Comparison of ENCODE assay signal across 16 cellular contexts in genomic region chr6:3211681-3212080, GRCh38. TPM values are rescaled to one million over a fixed set of nuclear protein-coding genes. Genes with fewer than 3 reads are reported as not detected.
DNase-seq lines count a peak whose midpoint lies in the region; ATAC-seq and TF ChIP-seq lines count a peak whose summit lies in the region.
"Had no signal": no experiment of that assay in that cellular context is flagged by ENCODE, and none has a peak within 500 bp of the region (broad histone marks: within the 10 kb centered on the region; RNA-seq: fewer than 3 reads in every experiment).

No MANE protein-coding gene starts in this region.

- no peak overlapping the region for H2BK15ac ChIP-seq in mesendoderm (replicated peaks; ENCODE audit: low read depth)

- no peak overlapping the region for H3K4me2 ChIP-seq in mesendoderm (ENCODE audit: low read length)

- no peak overlapping the region for H2BK120ac ChIP-seq in mesendoderm (ENCODE audit: low read depth, low read length)

- no peaks in the 10 kb centered on the region for H3K79me1 ChIP-seq in mesendoderm (ENCODE audit: low read length)

- TF ChIP-seq CTCF in brain (conservative IDR thresholded peaks at IDR 0.05) (no peak), thoracic aorta (IDR thresholded peaks at IDR 0.05) (no peak)

- no peak overlapping the region for H3K23ac ChIP-seq in mesendoderm (ENCODE audit: low read length)

- no peak overlapping the region for H3K4me3 ChIP-seq in mesendoderm (ENCODE audit: low read length)
- no peak overlapping the region for H3K4me3 ChIP-seq in thoracic aorta
- H3K4me3 ChIP-seq: GM12878, right lobe of liver had no signal

- WGBS in mesendoderm (ENCODE audit: extremely low coverage, insufficient coverage, low lambda C conversion rate), result no CpG with 5 or more reads among the region's 5 CpGs

- ATAC-seq in thoracic aorta (ENCODE audit: insufficient number of reproducible peaks, low FRiP score, low read depth), result no peak
- no peak for ATAC-seq in HG03439 (IDR thresholded peaks at IDR 0.05; ENCODE audit: unreplicated experiment)
- ATAC-seq: GM12878 had no signal

- H3K18ac ChIP-seq in mesendoderm (ENCODE audit: low read length), result no peak overlapping the region

- H3K79me2 ChIP-seq in mesendoderm (ENCODE audit: control insufficient read depth, insufficient read depth, low read length), result no peaks in the 10 kb centered on the region

- no peak overlapping the region for H2AK5ac ChIP-seq in mesendoderm (ENCODE audit: low read length)

- H3K9me3 ChIP-seq in thoracic aorta, result no peaks in the 10 kb centered on the region
- H3K9me3 ChIP-seq: right lobe of liver had no signal

- no peak overlapping the region for H2BK5ac ChIP-seq in mesendoderm (ENCODE audit: low read length)

- H3K4me3 Mint-ChIP-seq in brain, result peak overlapping the region in 1 of 5 experiments; percentile 1
- no peak overlapping the region for H3K4me3 Mint-ChIP-seq in activated CD4-positive, alpha-beta T cell treated with anti-CD3 and anti-CD28 coated beads, Interleukin-2, amount 10 ng/mL, durations not matched to agents 24 days and 14 days
- H3K4me3 Mint-ChIP-seq: activated T-helper 1 cell treated with anti-CD3 and anti-CD28 coated beads, Interleukin-12 subunit alpha, Interleukin-12 subunit beta, Interleukin-2, Interleukin-4 antibody, amounts not matched to agents 30 ng/mL and 10 ng/mL and 1 ng/mL, durations not matched to agents 14 hours and 24 hours and 36 hours; type B pancreatic cell had no signal

- no peak overlapping the region for H4K5ac ChIP-seq in mesendoderm (ENCODE audit: low read length)

- H3K9me3 Mint-ChIP-seq in brain, result peaks cover 0 to 3% (median 0%) of the 10 kb centered on the region in 5 experiments
- H3K9me3 Mint-ChIP-seq in activated CD4-positive, alpha-beta T cell treated with anti-CD3 and anti-CD28 coated beads, Interleukin-2, amount 10 ng/mL, durations not matched to agents 24 days and 14 days, result peaks cover 3% of the 10 kb centered on the region

- H3K36me3 ChIP-seq in mesendoderm (ENCODE audit: control insufficient read depth, insufficient read depth, low read length), result no peaks in the 10 kb centered on the region
- H3K36me3 ChIP-seq in thoracic aorta, result no peaks in the 10 kb centered on the region
- H3K36me3 ChIP-seq: right lobe of liver had no signal

- H3K4me1 Mint-ChIP-seq in brain, result peaks cover 42% of the 10 kb centered on the region
- H3K4me1 Mint-ChIP-seq in activated CD4-positive, alpha-beta T cell treated with anti-CD3 and anti-CD28 coated beads, Interleukin-2, amount 10 ng/mL, durations not matched to agents 24 days and 14 days, result peaks cover 19% of the 10 kb centered on the region

- intact Hi-C loops in activated CD4-positive, alpha-beta T cell treated with anti-CD3 and anti-CD28 coated beads, Interleukin-2, amount 10 ng/mL, durations not matched to agents 24 days and 14 days (cut with micrococcal nuclease), result no loop called here

- H3K27me3 Mint-ChIP-seq in brain, result peaks cover 4% of the 10 kb centered on the region
- H3K27me3 Mint-ChIP-seq in activated CD4-positive, alpha-beta T cell treated with anti-CD3 and anti-CD28 coated beads, Interleukin-2, amount 10 ng/mL, durations not matched to agents 24 days and 14 days, result peaks cover 26% of the 10 kb centered on the region

- no peak overlapping the region for H3K27ac ChIP-seq in mesendoderm (ENCODE audit: low read depth, low read length)
- H3K27ac ChIP-seq in thoracic aorta, result peak overlapping the region; percentile 40 to 60
- H3K27ac ChIP-seq: 22Rv1, HL-60, right lobe of liver had no signal

- H3K9ac ChIP-seq in mesendoderm (ENCODE audit: low read length), result no peak overlapping the region

- H3K27me3 ChIP-seq in mesendoderm (ENCODE audit: insufficient read depth, low read length, poor library complexity) (no peaks in the 10 kb centered on the region), thoracic aorta (replicated peaks; ENCODE audit: insufficient read depth) (no peaks in the 10 kb centered on the region)
- H3K27me3 ChIP-seq: right lobe of liver had no signal

- H3K4me1 ChIP-seq in mesendoderm (ENCODE audit: control insufficient read depth, low read depth, low read length) (peaks cover 13% of the 10 kb centered on the region), thoracic aorta (ENCODE audit: control insufficient read depth in 1 of 2, low read depth in 2 of 2) (peaks cover 18 to 52% of the 10 kb centered on the region in 2 donors)
- H3K4me1 ChIP-seq: right lobe of liver had no signal

- no peaks in the 10 kb centered on the region for H3K36me3 Mint-ChIP-seq in brain
- H3K36me3 Mint-ChIP-seq in activated CD4-positive, alpha-beta T cell treated with anti-CD3 and anti-CD28 coated beads, Interleukin-2, amount 10 ng/mL, durations not matched to agents 24 days and 14 days (ENCODE audit: low read depth), result no peaks in the 10 kb centered on the region
- H3K36me3 Mint-ChIP-seq: type B pancreatic cell had no signal

- DNase-seq in DMS53 (lab: John Stamatoyannopoulos, UW), result peak; percentile 23
- no peak for DNase-seq in DMS53 treated with DMSO at 0.1 percent for 48 hours (lab: John Stamatoyannopoulos, UW; ENCODE audit: unreplicated experiment)
- DNase-seq in mesendoderm, result peak; percentile 67
- DNase-seq in thoracic aorta (ENCODE audit: low spot score), result no peak
- DNase-seq in activated CD4-positive, alpha-beta T cell treated with anti-CD3 and anti-CD28 coated beads, Interleukin-2, amount 10 ng/mL, durations not matched to agents 24 days and 14 days, result no peak
- DNase-seq in cerebellar nuclear complex (lab: John Stamatoyannopoulos, UW), result no peak
- DNase-seq: activated CD4-positive, CD25-positive, alpha-beta regulatory T cell treated with anti-CD3 and anti-CD28 coated beads, Interleukin-2, amount 50 U/mL, for 72 hours; NCI-H2107; right lobe of liver had no signal

- H3K4ac ChIP-seq in mesendoderm (ENCODE audit: low read depth, low read length), result no peak overlapping the region

- peak overlapping the region in 4 of 5 experiments; percentile 1 to 88 (median 80) for H3K27ac Mint-ChIP-seq in brain
- H3K27ac Mint-ChIP-seq in activated CD4-positive, alpha-beta T cell treated with anti-CD3 and anti-CD28 coated beads, Interleukin-2, amount 10 ng/mL, durations not matched to agents 24 days and 14 days, result no peak overlapping the region
- H3K27ac Mint-ChIP-seq: activated T-helper 1 cell treated with anti-CD3 and anti-CD28 coated beads, Interleukin-12 subunit alpha, Interleukin-12 subunit beta, Interleukin-2, Interleukin-4 antibody, amounts not matched to agents 30 ng/mL and 10 ng/mL and 1 ng/mL, durations not matched to agents 14 hours and 24 hours and 36 hours; type B pancreatic cell had no signal

- no peak overlapping the region for H3K56ac ChIP-seq in mesendoderm (ENCODE audit: low read length)

- H4K8ac ChIP-seq in mesendoderm (ENCODE audit: low read depth, low read length), result no peak overlapping the region

RNA-seq across cellular contexts. Expression of gene TUBB2B, which starts 15.8 kb away (rescaled TPM):
- 1,989 TPM for polyA plus RNA-seq in brain (ENCODE audit: insufficient read depth, low read depth, low replicate concordance)
- 1,328 TPM for polyA plus RNA-seq in mesendoderm (2013, experiment 1 of 2)
- polyA plus RNA-seq in mesendoderm (2013, experiment 2 of 2), result 1,392 TPM
- 1 to 10 TPM; 1.8 to 3.2 TPM for total RNA-seq in thoracic aorta
- total RNA-seq in activated CD4-positive, alpha-beta T cell treated with anti-CD3 and anti-CD28 coated beads, Interleukin-2, amount 10 ng/mL, durations not matched to agents 24 days and 14 days, result 0.12 TPM in 1 of 2 replicates, not detected in the other

RNA-seq across cellular contexts. Expression of gene PSMG4, which starts 47.1 kb away (rescaled TPM):
- 20.5 TPM for polyA plus RNA-seq in brain (ENCODE audit: insufficient read depth, low read depth, low replicate concordance)
- polyA plus RNA-seq in mesendoderm (2013, experiment 1 of 2), result 53.4 TPM
- polyA plus RNA-seq in mesendoderm (2013, experiment 2 of 2), result 51.8 TPM
- total RNA-seq in thoracic aorta, result 10 to 100 TPM; 19.4 to 29.0 TPM
- 33.4 and 35.6 TPM in 2 replicates for total RNA-seq in activated CD4-positive, alpha-beta T cell treated with anti-CD3 and anti-CD28 coated beads, Interleukin-2, amount 10 ng/mL, durations not matched to agents 24 days and 14 days

RNA-seq across cellular contexts. Expression of gene TUBB2A, which starts 54.3 kb away (rescaled TPM):
- 610 TPM for polyA plus RNA-seq in brain (ENCODE audit: insufficient read depth, low read depth, low replicate concordance)
- polyA plus RNA-seq in mesendoderm (2013, experiment 1 of 2), result 956 TPM
- polyA plus RNA-seq in mesendoderm (2013, experiment 2 of 2), result 989 TPM
- total RNA-seq in thoracic aorta, result 10 to 100 TPM; 30.8 to 70.4 TPM
- total RNA-seq in activated CD4-positive, alpha-beta T cell treated with anti-CD3 and anti-CD28 coated beads, Interleukin-2, amount 10 ng/mL, durations not matched to agents 24 days and 14 days, result 3.9 and 4.7 TPM in 2 replicates

Comparison
In these comparisons a context has a peak if more than half of its experiments do, and no peak if none do; other contexts are left out.
1. DNase-seq: peak in DMS53 (single experiment) and mesendoderm (single experiment); none in DMS53 treated with DMSO at 0.1 percent for 48 hours (single experiment), thoracic aorta (single experiment), activated CD4-positive, alpha-beta T cell treated with anti-CD3 and anti-CD28 coated beads, Interleukin-2, amount 10 ng/mL, durations not matched to agents 24 days and 14 days (single experiment) and cerebellar nuclear complex (0 of 2).